ENCODE assay signal across 1 cellular context in genomic region chr3:172750368-172751187, GRCh38.
TF ChIP-seq lines count a peak whose summit lies in the region.

Gene ECT2, plus strand, starts transcription at chr3:172750726. Its CDS starts 3,805 bp downstream, at chr3:172754531.

TF ChIP-seq in WTC11, 78 proteins besides CTCF, POLR2A, EP300 and RAD21 (continued from another document and continues in another):
- TF ChIP-seq USF2 (CRISPR knock-in tag; IDR thresholded peaks at IDR 0.05) (no peak), RELA (CRISPR knock-in tag; IDR thresholded peaks at IDR 0.05; ENCODE audit: borderline replicate concordance) (no peak), FOXP4 (CRISPR knock-in tag; IDR thresholded peaks at IDR 0.05) (no peak), EMX1 (CRISPR knock-in tag; IDR thresholded peaks at IDR 0.05) (no peak), NR1H2 (CRISPR knock-in tag; IDR thresholded peaks at IDR 0.05) (no peak), JAZF1 (CRISPR knock-in tag; IDR thresholded peaks at IDR 0.05) (no peak), MYBL2 (CRISPR knock-in tag; IDR thresholded peaks at IDR 0.05) (peak; percentile 99), STAT6 (CRISPR knock-in tag; conservative IDR thresholded peaks at IDR 0.05; ENCODE audit: low read depth) (no peak), NR2C2 (CRISPR knock-in tag; IDR thresholded peaks at IDR 0.05) (no peak), ZBTB21 (CRISPR knock-in tag; IDR thresholded peaks at IDR 0.05; ENCODE audit: borderline replicate concordance) (no peak), PRDM15 (CRISPR knock-in tag; IDR thresholded peaks at IDR 0.05) (0 out of 2 replicates have a peak, but pooled peaks have one; percentile 40), ARID4B (CRISPR knock-in tag; IDR thresholded peaks at IDR 0.05; ENCODE audit: borderline replicate concordance) (no peak), ATF6 (CRISPR knock-in tag; IDR thresholded peaks at IDR 0.05) (no peak), E2F1 (CRISPR knock-in tag; IDR thresholded peaks at IDR 0.05) (no peak), IRF2 (CRISPR knock-in tag; IDR thresholded peaks at IDR 0.05; ENCODE audit: borderline replicate concordance, low read depth) (no peak), ATF3 (CRISPR knock-in tag; conservative IDR thresholded peaks at IDR 0.05) (no peak), ZNF423 (CRISPR knock-in tag; IDR thresholded peaks at IDR 0.05) (no peak), E2F5 (CRISPR knock-in tag; IDR thresholded peaks at IDR 0.05) (no peak), OVOL2 (CRISPR knock-in tag; IDR thresholded peaks at IDR 0.05; ENCODE audit: borderline replicate concordance) (no peak), ESRRA (CRISPR knock-in tag; IDR thresholded peaks at IDR 0.05; ENCODE audit: borderline replicate concordance) (no peak), USF1 (CRISPR knock-in tag; IDR thresholded peaks at IDR 0.05) (no peak), PRRX2 (CRISPR knock-in tag; IDR thresholded peaks at IDR 0.05) (no peak), HMGXB4 (CRISPR knock-in tag; IDR thresholded peaks at IDR 0.05) (peak; percentile 33; the same call in 1 of the 2 replicates), TEAD4 (CRISPR knock-in tag; IDR thresholded peaks at IDR 0.05) (no peak), ZNF232 (CRISPR knock-in tag; IDR thresholded peaks at IDR 0.05) (no peak), TP53 (CRISPR knock-in tag; IDR thresholded peaks at IDR 0.05) (no peak), ZNF317 (CRISPR knock-in tag; IDR thresholded peaks at IDR 0.05; ENCODE audit: borderline replicate concordance, low read depth) (no peak), ZNF416 (CRISPR knock-in tag; IDR thresholded peaks at IDR 0.05) (no peak), KAT7 (CRISPR knock-in tag; IDR thresholded peaks at IDR 0.05; ENCODE audit: borderline replicate concordance) (peak; percentile 88; the same call in 1 of the 2 replicates), MAX (CRISPR knock-in tag; IDR thresholded peaks at IDR 0.05) (0 out of 2 replicates have a peak, but pooled peaks have one; percentile 39), NFATC4 (CRISPR knock-in tag; IDR thresholded peaks at IDR 0.05) (no peak), JUN (CRISPR knock-in tag; IDR thresholded peaks at IDR 0.05) (no peak), ZNF671 (CRISPR knock-in tag; IDR thresholded peaks at IDR 0.05) (no peak), ZMAT4 (CRISPR knock-in tag; IDR thresholded peaks at IDR 0.05) (no peak)
